In the genomic region with DNA sequence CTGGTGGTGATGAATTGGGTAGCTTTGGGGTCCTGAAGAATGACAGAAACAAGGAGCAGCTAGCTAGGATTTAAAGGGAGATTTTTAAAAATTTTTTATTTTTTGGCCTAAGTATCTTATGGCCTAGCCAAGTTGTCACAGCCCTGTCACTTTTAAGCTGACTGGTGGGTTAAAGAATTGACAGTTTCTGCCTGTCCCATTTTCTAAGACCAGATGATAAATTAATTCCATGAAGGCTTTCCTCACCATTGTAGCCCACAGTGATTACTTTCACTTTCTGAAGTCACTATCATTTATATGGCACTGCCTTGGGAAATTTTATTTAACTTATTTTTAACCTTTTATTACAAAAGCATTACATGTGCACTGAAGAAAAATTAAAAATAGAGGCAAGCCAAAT, we compare ENCODE assay signal across 19 cellular contexts. TPM values are rescaled to one million over a fixed set of nuclear protein-coding genes. Genes with fewer than 3 reads are reported as not detected.
"Had no signal": no experiment of that assay in that cellular context is flagged by ENCODE, and none has a peak within 500 bp of the region (broad histone marks: within the 10 kb centered on the region; RNA-seq: fewer than 3 reads in every experiment).

No MANE protein-coding gene starts in this region.

- H3K36me3 Mint-ChIP-seq: mesothelial cell of epicardium had no signal

- H3K4me1 Mint-ChIP-seq: mesothelial cell of epicardium, naive B cell had no signal

- H3K4me3 Mint-ChIP-seq: activated T-helper 1 cell treated with anti-CD3 and anti-CD28 coated beads, Interleukin-12 subunit alpha, Interleukin-12 subunit beta, Interleukin-2, Interleukin-4 antibody, amounts not matched to agents 30 ng/mL and 10 ng/mL and 1 ng/mL, durations not matched to agents 14 hours and 24 hours and 36 hours; mesothelial cell of epicardium; naive B cell; nephron progenitor cell had no signal

- ATAC-seq: heart right ventricle, right lobe of liver had no signal

- H3K27me3 Mint-ChIP-seq: naive B cell, progenitor cell of endocrine pancreas had no signal

- H3K9me3 Mint-ChIP-seq: activated T-helper 1 cell treated with anti-CD3 and anti-CD28 coated beads, Interleukin-12 subunit alpha, Interleukin-12 subunit beta, Interleukin-2, Interleukin-4 antibody, amounts not matched to agents 30 ng/mL and 10 ng/mL and 1 ng/mL, durations not matched to agents 14 hours and 24 hours and 36 hours; mesothelial cell of epicardium; nephron progenitor cell had no signal

- H3K27ac Mint-ChIP-seq: mesothelial cell of epicardium, naive B cell, nephron progenitor cell, progenitor cell of endocrine pancreas had no signal

- DNase-seq: activated CD8-positive, alpha-beta memory T cell treated with anti-CD3 and anti-CD28 coated beads, Interleukin-2, amount 50 U/mL, for 4 hours; activated gamma-delta T cell treated with Interleukin-2 at 50 U/mL for 16 hours; anterior cingulate cortex; dermis blood vessel endothelial cell; effector CD4-positive, alpha-beta T cell; esophagus squamous epithelium; foreskin melanocyte; heart right ventricle; naive B cell; nephron progenitor cell; ovary; right lobe of liver; stimulated activated CD4-positive, alpha-beta T cell treated with anti-CD3 and anti-CD28 coated beads, Interleukin-2, amount 100 ng/mL, for 48 hours; stomach; thyroid gland; upper lobe of left lung had no signal

RNA-seq across cellular contexts. Expression of a gene that starts 43.2 kb away (rescaled TPM):
- total RNA-seq: dermis blood vessel endothelial cell had no signal
